Comparison of ENCODE assay signal across 16 cellular contexts in the genomic region with DNA sequence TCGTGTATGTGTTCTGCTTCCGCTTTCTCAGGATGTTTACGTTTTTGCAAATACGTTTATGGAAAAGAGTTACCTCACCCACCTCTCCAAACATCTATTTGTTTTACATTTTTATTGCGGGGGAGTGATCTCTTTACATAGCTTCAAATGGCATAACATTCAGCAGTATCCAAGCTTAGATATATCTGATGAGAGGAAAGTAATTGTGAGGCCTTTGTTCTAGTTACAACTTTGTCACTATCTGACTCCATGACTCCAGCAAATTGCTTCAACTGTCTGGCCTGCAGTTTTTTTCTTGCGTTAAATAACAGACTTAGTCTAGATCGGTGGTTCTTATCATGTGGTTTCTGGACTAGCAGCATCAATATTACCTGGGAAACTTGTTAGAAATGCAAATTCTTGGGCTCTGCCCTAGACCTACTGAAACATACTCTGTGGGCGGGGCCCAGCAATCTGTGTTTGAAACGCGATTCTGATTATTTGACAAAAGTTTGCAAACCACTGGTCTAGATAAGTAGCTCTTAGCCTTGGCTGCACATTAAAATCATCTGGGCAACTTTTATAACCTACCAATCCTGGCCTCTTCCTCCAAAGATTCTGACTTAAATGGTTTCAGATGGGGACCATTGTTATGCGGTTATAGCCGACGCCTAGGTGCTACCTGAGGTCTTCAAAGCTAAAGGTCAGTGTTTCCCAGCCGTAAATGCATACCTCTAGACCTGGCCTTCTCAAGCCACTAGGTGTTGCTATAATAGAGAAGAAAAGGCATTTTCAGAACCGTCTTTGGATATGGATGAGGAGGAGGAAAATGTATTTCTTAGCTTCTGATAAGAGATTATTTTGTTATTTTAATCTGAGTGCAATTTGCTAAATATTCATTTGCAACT.
DNase-seq lines count a peak whose midpoint lies in the region; ATAC-seq, FAIRE-seq and TF ChIP-seq lines count a peak whose summit lies in the region.
"Had no signal": no experiment of that assay in that cellular context is flagged by ENCODE, and none has a peak within 500 bp of the region (broad histone marks: within the 10 kb centered on the region; RNA-seq: fewer than 3 reads in every experiment).

No MANE protein-coding gene starts in this region.

- no peak for FAIRE-seq in small intestine (lab: Jason Lieb, UNC)
- FAIRE-seq: A204.1, islet of Langerhans had no signal

- no peaks in the 10 kb centered on the region for H3K27me3 ChIP-seq in small intestine (ENCODE audit: control insufficient read depth in 2 of 2, insufficient read depth in 2 of 2, low read length in 2 of 2)
- H3K27me3 ChIP-seq: gastrocnemius medialis, spleen had no signal

- WGBS in small intestine, 3 donors, result 47 to 63% (median 61%) methylated on average over 15 of the region's 15 CpGs

- H3K4me3 Mint-ChIP-seq in WTC11, result peak overlapping the region; percentile 40
- H3K4me3 Mint-ChIP-seq in activated T-helper 17 cell treated with anti-CD3 and anti-CD28 coated beads, Interleukin-2, amount 50 U/mL, for 72 hours, result no peak overlapping the region
- H3K4me3 Mint-ChIP-seq: activated CD8-positive, alpha-beta T cell treated with anti-CD3 and anti-CD28 coated beads for 36 hours; CD4-positive, alpha-beta memory T cell; stimulated activated memory B cell treated with anti-CD40 and anti-IgM and Interleukin-4, amounts not matched to agents 10 μg/mL and 1 μg/mL and 100 μg/mL, for 72 hours had no signal

- DNase-seq in NCI-H82 (lab: John Stamatoyannopoulos, UW) (peak; percentile 3), NCI-H82 treated with DMSO at 0.1 percent for 48 hours (lab: John Stamatoyannopoulos, UW; ENCODE audit: unreplicated experiment) (no peak), WTC11 (ENCODE audit: low spot score) (no peak), iPS-NIHi11 (ENCODE audit: low spot score) (peak; percentile 59), small intestine (peak; percentile 73), SHP77 treated with DMSO at 0.1 percent for 48 hours (lab: John Stamatoyannopoulos, UW) (no peak)
- DNase-seq: activated CD8-positive, alpha-beta T cell treated with anti-CD3 and anti-CD28 coated beads for 36 hours; CD4-positive, alpha-beta memory T cell; midbrain; spleen had no signal

- H3K36me3 ChIP-seq in small intestine (ENCODE audit: control insufficient read depth in 2 of 2, insufficient read depth in 2 of 2, low read length in 2 of 2), result no peaks in the 10 kb centered on the region
- H3K36me3 ChIP-seq: gastrocnemius medialis had no signal

- no peaks in the 10 kb centered on the region for H3K4me1 ChIP-seq in small intestine (ENCODE audit: control insufficient read depth in 2 of 2, insufficient read depth in 1 of 2, low read depth in 1 of 2, low read length in 1 of 2)
- H3K4me1 ChIP-seq: spleen had no signal

- TF ChIP-seq CTCF in WTC11 (IDR thresholded peaks at IDR 0.05), result no peak

- no peaks in the 10 kb centered on the region for H3K36me3 Mint-ChIP-seq in WTC11
- no peaks in the 10 kb centered on the region for H3K36me3 Mint-ChIP-seq in activated T-helper 17 cell treated with anti-CD3 and anti-CD28 coated beads, Interleukin-2, amount 50 U/mL, for 72 hours (ENCODE audit: low read depth)

- peak overlapping the region; percentile 89 for H3K27ac Mint-ChIP-seq in WTC11
- no peak overlapping the region for H3K27ac Mint-ChIP-seq in activated T-helper 17 cell treated with anti-CD3 and anti-CD28 coated beads, Interleukin-2, amount 50 U/mL, for 72 hours
- H3K27ac Mint-ChIP-seq: activated CD8-positive, alpha-beta T cell treated with anti-CD3 and anti-CD28 coated beads for 36 hours; CD4-positive, alpha-beta memory T cell; stimulated activated memory B cell treated with anti-CD40 and anti-IgM and Interleukin-4, amounts not matched to agents 10 μg/mL and 1 μg/mL and 100 μg/mL, for 72 hours had no signal

- no peak overlapping the region for H3K27ac ChIP-seq in small intestine (ENCODE audit: low read depth in 1 of 2, low read length in 1 of 2)
- H3K27ac ChIP-seq: spleen had no signal

- CTCF ChIA-PET in WTC11 (lab: Charles Lee), result interaction anchor here (0.5 to 2.4 kb wide), 24 partner anchors 8 to 1487 kb away, joined by 3 to 58 read pairs (median 4); partner anchors contain the start of genes ABHD17B and C9orf85

- H3K4me1 Mint-ChIP-seq in WTC11, result peaks cover 35% of the 10 kb centered on the region
- H3K4me1 Mint-ChIP-seq in activated T-helper 17 cell treated with anti-CD3 and anti-CD28 coated beads, Interleukin-2, amount 50 U/mL, for 72 hours, result no peaks in the 10 kb centered on the region
- H3K4me1 Mint-ChIP-seq: CD4-positive, alpha-beta memory T cell; stimulated activated memory B cell treated with anti-CD40 and anti-IgM and Interleukin-4, amounts not matched to agents 10 μg/mL and 1 μg/mL and 100 μg/mL, for 72 hours had no signal

- H3K9me3 Mint-ChIP-seq in WTC11, result no peaks in the 10 kb centered on the region
- no peaks in the 10 kb centered on the region for H3K9me3 Mint-ChIP-seq in activated T-helper 17 cell treated with anti-CD3 and anti-CD28 coated beads, Interleukin-2, amount 50 U/mL, for 72 hours
- H3K9me3 Mint-ChIP-seq: activated CD8-positive, alpha-beta T cell treated with anti-CD3 and anti-CD28 coated beads for 36 hours; CD4-positive, alpha-beta memory T cell; stimulated activated memory B cell treated with anti-CD40 and anti-IgM and Interleukin-4, amounts not matched to agents 10 μg/mL and 1 μg/mL and 100 μg/mL, for 72 hours had no signal

- peak; percentile 94 for ATAC-seq in WTC11
- no peak for ATAC-seq in activated T-helper 17 cell treated with anti-CD3 and anti-CD28 coated beads, Interleukin-2, amount 50 U/mL, for 72 hours (replicated peaks)
- no peak for ATAC-seq in GM21381 (IDR thresholded peaks at IDR 0.05; ENCODE audit: unreplicated experiment)
- ATAC-seq: activated CD8-positive, alpha-beta T cell treated with anti-CD3 and anti-CD28 coated beads for 36 hours; stimulated activated memory B cell treated with anti-CD40 and anti-IgM and Interleukin-4, amounts not matched to agents 10 μg/mL and 1 μg/mL and 100 μg/mL, for 72 hours had no signal

- no peaks in the 10 kb centered on the region for H3K27me3 Mint-ChIP-seq in WTC11 (ENCODE audit: low read depth)
- H3K27me3 Mint-ChIP-seq in activated T-helper 17 cell treated with anti-CD3 and anti-CD28 coated beads, Interleukin-2, amount 50 U/mL, for 72 hours, result no peaks in the 10 kb centered on the region
- H3K27me3 Mint-ChIP-seq: activated CD8-positive, alpha-beta T cell treated with anti-CD3 and anti-CD28 coated beads for 36 hours; CD4-positive, alpha-beta memory T cell; stimulated activated memory B cell treated with anti-CD40 and anti-IgM and Interleukin-4, amounts not matched to agents 10 μg/mL and 1 μg/mL and 100 μg/mL, for 72 hours had no signal

- H3K4me3 ChIP-seq in small intestine (ENCODE audit: low read depth in 1 of 2, low read length in 2 of 2), result no peak overlapping the region
- H3K4me3 ChIP-seq: gastrocnemius medialis, spleen had no signal

- POLR2A ChIA-PET in WTC11 (lab: Charles Lee), result interaction anchor here (0.8 kb wide), 1 partner anchor 40 kb away, joined by 4 read pairs; no protein-coding TSS in a partner anchor

- no peaks in the 10 kb centered on the region for H3K9me3 ChIP-seq in small intestine (ENCODE audit: control insufficient read depth, low read depth)
- H3K9me3 ChIP-seq: gastrocnemius medialis, spleen had no signal

TF ChIP-seq in WTC11, 78 proteins besides CTCF, POLR2A, EP300 and RAD21:
- TF ChIP-seq NFATC4 (CRISPR knock-in tag; IDR thresholded peaks at IDR 0.05), result no peak
- 0 out of 2 replicates have a peak, but pooled peaks have one; percentile 44 for TF ChIP-seq ETV6 (CRISPR knock-in tag; IDR thresholded peaks at IDR 0.05)
- no peak for TF ChIP-seq MAX (CRISPR knock-in tag; IDR thresholded peaks at IDR 0.05)
- TF ChIP-seq, protein P1, sequence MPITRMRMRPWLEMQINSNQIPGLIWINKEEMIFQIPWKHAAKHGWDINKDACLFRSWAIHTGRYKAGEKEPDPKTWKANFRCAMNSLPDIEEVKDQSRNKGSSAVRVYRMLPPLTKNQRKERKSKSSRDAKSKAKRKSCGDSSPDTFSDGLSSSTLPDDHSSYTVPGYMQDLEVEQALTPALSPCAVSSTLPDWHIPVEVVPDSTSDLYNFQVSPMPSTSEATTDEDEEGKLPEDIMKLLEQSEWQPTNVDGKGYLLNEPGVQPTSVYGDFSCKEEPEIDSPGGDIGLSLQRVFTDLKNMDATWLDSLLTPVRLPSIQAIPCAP (CRISPR knock-in tag; IDR thresholded peaks at IDR 0.05), result no peak

Comparison
In these comparisons a context has a peak if more than half of its experiments do, and no peak if none do; other contexts are left out.
1. DNase-seq: peak in NCI-H82 (single experiment), iPS-NIHi11 (single experiment) and small intestine (single experiment); none in NCI-H82 treated with DMSO at 0.1 percent for 48 hours (single experiment), WTC11 (single experiment) and SHP77 treated with DMSO at 0.1 percent for 48 hours (single experiment).